23 cellular contexts compared by ENCODE assay signal in genomic region chr11:2735053-2735589, GRCh38. TPM values are rescaled to one million over a fixed set of nuclear protein-coding genes. Genes with fewer than 3 reads are reported as not detected.
DNase-seq lines count a peak whose midpoint lies in the region; ATAC-seq, FAIRE-seq and TF ChIP-seq lines count a peak whose summit lies in the region.
"Had no signal": no experiment of that assay in that cellular context is flagged by ENCODE, and none has a peak within 500 bp of the region (broad histone marks: within the 10 kb centered on the region; RNA-seq: fewer than 3 reads in every experiment).

No MANE protein-coding gene starts in this region.

- H3K4me3 ChIP-seq in HepG2 (replicated peaks in 1 of 3; ENCODE audit: insufficient read depth in 1 of 3, low read depth in 2 of 3, low read length in 3 of 3) (no peak overlapping the region), right lobe of liver (no peak overlapping the region), neuronal stem cell (ENCODE audit: low read length in 2 of 2) (no peak overlapping the region)
- H3K4me3 ChIP-seq: GM23248 had no signal

- H3K4me3 Mint-ChIP-seq in MCF 10A (ENCODE audit: unreplicated experiment), result no peak overlapping the region
- H3K4me3 Mint-ChIP-seq: B cell; CD4-positive, alpha-beta memory T cell; H9 had no signal

- H3K79me2 ChIP-seq in HepG2 (ENCODE audit: insufficient read depth, low read length), result peaks cover 19% of the 10 kb centered on the region

- H3K36me3 Mint-ChIP-seq in MCF 10A (ENCODE audit: insufficient read depth, unreplicated experiment), result no peaks in the 10 kb centered on the region
- H3K36me3 Mint-ChIP-seq: CD4-positive, alpha-beta memory T cell had no signal

- no peak for TF ChIP-seq RAD21 in HepG2 (CRISPR knock-in tag; IDR thresholded peaks at IDR 0.05)

- peaks cover 7% of the 10 kb centered on the region for H3K4me1 Mint-ChIP-seq in MCF 10A (ENCODE audit: insufficient read depth, unreplicated experiment)
- H3K4me1 Mint-ChIP-seq: B cell; CD4-positive, alpha-beta memory T cell had no signal

- H3K9me3 Mint-ChIP-seq in MCF 10A (ENCODE audit: unreplicated experiment), result no peaks in the 10 kb centered on the region
- H3K9me3 Mint-ChIP-seq: H9 had no signal

- H2BK5ac ChIP-seq in neuronal stem cell (ENCODE audit: low read length), result no peak overlapping the region

- peak overlapping the region; percentile 27 for H2BK15ac ChIP-seq in neuronal stem cell (ENCODE audit: low read length)

- no peaks in the 10 kb centered on the region; a peak in 1 of 5 replicates for H3K27me3 ChIP-seq in HepG2 (ENCODE audit: control insufficient read depth in 1 of 2, insufficient read depth in 2 of 2, low read length in 2 of 2)
- no peaks in the 10 kb centered on the region for H3K27me3 ChIP-seq in right lobe of liver
- H3K27me3 ChIP-seq in neuronal stem cell (ENCODE audit: control insufficient read depth in 3 of 3, insufficient read depth in 3 of 3, low read depth in 1 of 3, low read length in 3 of 3), result peaks cover 0 to 23% (median 2%) of the 10 kb centered on the region in 3 experiments

- H3K27ac Mint-ChIP-seq in MCF 10A (ENCODE audit: low read depth, unreplicated experiment), result no peak overlapping the region
- H3K27ac Mint-ChIP-seq: B cell; CD4-positive, alpha-beta memory T cell; H9 had no signal

- TF ChIP-seq EP300 in HepG2 (IDR thresholded peaks at IDR 0.05; ENCODE audit: low read depth in 2 of 2, low read length in 2 of 2) (no peak), HepG2 (CRISPR knock-in tag; IDR thresholded peaks at IDR 0.05; ENCODE audit: borderline replicate concordance) (no peak)

- no peak for FAIRE-seq in HepG2 (lab: Jason Lieb, UNC)
- FAIRE-seq: A204.1, GM12891, GM18507, H1 had no signal

- WGBS in HepG2 (ENCODE audit: low lambda C conversion rate), result 92% methylated on average over 10 of the region's 12 CpGs
- WGBS in right lobe of liver (ENCODE audit: insufficient coverage, low coverage, low lambda C conversion rate, missing lambda C conversion rate), result 100% methylated on average over 2 of the region's 12 CpGs
- no CpG with 5 or more reads among the region's 12 CpGs for WGBS in neuronal stem cell (ENCODE audit: extremely low coverage in 2 of 2, insufficient read length in 2 of 2, insufficient replicate concordance in 1 of 2), 2 donors

- H2AFZ ChIP-seq in HepG2 (ENCODE audit: low read length) (no peak overlapping the region), neuronal stem cell (ENCODE audit: low read length) (no peak overlapping the region)
- H2AFZ ChIP-seq: GM23248 had no signal

- no TSS peak for BruUV-seq in HepG2 (replicated peaks; lab: Mats Ljungman, UMichigan)
- BruUV-seq in MCF 10A (replicated peaks; lab: Mats Ljungman, UMichigan), result no TSS peak

- no peaks in the 10 kb centered on the region for H3K79me1 ChIP-seq in neuronal stem cell (ENCODE audit: low read depth, low read length)

- peak overlapping the region; percentile 56 for H3K14ac ChIP-seq in neuronal stem cell (ENCODE audit: low read length)

- intact Hi-C loops in HepG2 (cut with micrococcal nuclease; ENCODE audit: unreplicated experiment), result no loop called here
- intact Hi-C loops in right lobe of liver (cut with DNase I), result no loop called here
- intact Hi-C loops in MCF 10A (cut with micrococcal nuclease), result no loop called here

- H3K27me3 Mint-ChIP-seq in MCF 10A (ENCODE audit: insufficient read depth, unreplicated experiment), result no peaks in the 10 kb centered on the region
- H3K27me3 Mint-ChIP-seq: B cell; CD4-positive, alpha-beta memory T cell had no signal

- H4K91ac ChIP-seq in neuronal stem cell (ENCODE audit: low read depth, low read length, poor library complexity), result no peak overlapping the region

- no peaks in the 10 kb centered on the region for H3K36me3 ChIP-seq in HepG2 (replicated peaks in 1 of 2; ENCODE audit: control insufficient read depth in 1 of 2, insufficient read depth in 2 of 2, low read length in 2 of 2)
- no peaks in the 10 kb centered on the region for H3K36me3 ChIP-seq in right lobe of liver
- no peaks in the 10 kb centered on the region for H3K36me3 ChIP-seq in neuronal stem cell (replicated peaks in 1 of 2; ENCODE audit: control insufficient read depth in 2 of 2, insufficient read depth in 2 of 2, low read length in 2 of 2)

- H4K20me1 ChIP-seq in HepG2 (ENCODE audit: insufficient read depth, low read length), result no peaks in the 10 kb centered on the region

- H3K4ac ChIP-seq in neuronal stem cell (ENCODE audit: low read length), result no peak overlapping the region

- in situ Hi-C loops in HepG2 (cut with HindIII; ENCODE audit: extremely low pct_ligation_motif_present, low pct_unique_long_range_greater_than_20kb), result loop anchor here (25.0 kb wide), 1 partner anchor 523 kb away; no protein-coding TSS in a partner anchor

- H2BK12ac ChIP-seq in neuronal stem cell (ENCODE audit: low read length), result peak overlapping the region; percentile 58

- peak overlapping the region; percentile 53 for H3K18ac ChIP-seq in neuronal stem cell (ENCODE audit: low read length)

- no peak for ATAC-seq in HepG2
- no peak for ATAC-seq in right lobe of liver
- ATAC-seq in GM21723 (IDR thresholded peaks at IDR 0.05; ENCODE audit: unreplicated experiment), result no peak
- no peak for ATAC-seq in HG03457 (IDR thresholded peaks at IDR 0.05; ENCODE audit: unreplicated experiment)
- ATAC-seq: HCT116 had no signal

- H3K27ac ChIP-seq in HepG2 (ENCODE audit: extremely low read length, insufficient read depth, low read length) (no peak overlapping the region), right lobe of liver (no peak overlapping the region), neuronal stem cell (replicated peaks; ENCODE audit: low read length) (no peak overlapping the region)
- H3K27ac ChIP-seq: 22Rv1, GM23248 had no signal

- DNase-seq in HepG2 (ENCODE audit: low spot score) (no peak), right lobe of liver (no peak), left kidney (ENCODE audit: low read depth, low spot score) (peak; percentile 73), neuronal stem cell (ENCODE audit: low spot score) (no peak), MCF 10A (ENCODE audit: unreplicated experiment) (no peak)
- DNase-seq: C1 segment of cervical spinal cord; Calu3; CD4-positive, alpha-beta memory T cell; COR-L47; DMS53; DMS79 treated with DMSO at 0.1 percent for 48 hours; GF-D8; GM23248; H9 had no signal

- TF ChIP-seq CTCF in HepG2 (CRISPR knock-in tag; IDR thresholded peaks at IDR 0.05), result no peak
- TF ChIP-seq CTCF in right lobe of liver (IDR thresholded peaks at IDR 0.05), result no peak
- TF ChIP-seq CTCF in MCF 10A (IDR thresholded peaks at IDR 0.05; ENCODE audit: unreplicated experiment), result no peak

- H3K9me3 ChIP-seq in HepG2 (ENCODE audit: low read length) (no peaks in the 10 kb centered on the region), right lobe of liver (no peaks in the 10 kb centered on the region), neuronal stem cell (replicated peaks in 1 of 2; ENCODE audit: control insufficient read depth in 2 of 2, insufficient read depth in 1 of 2, low read depth in 1 of 2, low read length in 2 of 2) (no peaks in the 10 kb centered on the region)

- H2BK120ac ChIP-seq in neuronal stem cell (ENCODE audit: low read depth, low read length), result no peak overlapping the region

- H3K4me2 ChIP-seq in HepG2 (ENCODE audit: low read depth, low read length), result no peak overlapping the region
- H3K4me2 ChIP-seq in neuronal stem cell (ENCODE audit: insufficient read depth, low read length, poor library complexity, severe bottlenecking), result no peak overlapping the region

- CTCF ChIA-PET in HepG2 (lab: Yijun Ruan, JAX; ENCODE audit: low intra/inter-chr PET ratio, low total read pairs), result no interaction called here
- CTCF ChIA-PET in MCF 10A (lab: Yijun Ruan, JAX), result no interaction called here

- no peak overlapping the region for H4K8ac ChIP-seq in neuronal stem cell (ENCODE audit: low read depth, low read length)

- H2AK5ac ChIP-seq in neuronal stem cell (ENCODE audit: low read depth, low read length), result peak overlapping the region; percentile 96

- no peak overlapping the region for H3K9ac ChIP-seq in HepG2 (ENCODE audit: insufficient read depth, low read depth, low read length)
- H3K9ac ChIP-seq in neuronal stem cell (ENCODE audit: low read depth, low read length, poor library complexity), result no peak overlapping the region
- H3K9ac ChIP-seq: GM23248 had no signal

- no peak for TF ChIP-seq POLR2A in HepG2 (IDR thresholded peaks at IDR 0.05; ENCODE audit: insufficient read depth in 1 of 2, low read depth in 2 of 2, low read length in 2 of 2)
- TF ChIP-seq POLR2A in right lobe of liver (IDR thresholded peaks at IDR 0.05), result no peak

- H3K4me1 ChIP-seq in HepG2 (ENCODE audit: insufficient read depth, low read length) (peaks cover 68% of the 10 kb centered on the region), right lobe of liver (no peaks in the 10 kb centered on the region), neuronal stem cell (ENCODE audit: control insufficient read depth in 2 of 2, insufficient read depth in 1 of 2, low read depth in 1 of 2, low read length in 2 of 2) (peaks cover 0 to 15% of the 10 kb centered on the region in 2 donors)

- no peak overlapping the region for H3K23ac ChIP-seq in neuronal stem cell (ENCODE audit: low read depth, low read length, poor library complexity)

- POLR2A ChIA-PET in HepG2 (lab: Yijun Ruan, JAX) (interaction anchor here (1.2 to 1.3 kb wide), 2 partner anchors 9 to 36 kb away, joined by 3 to 4 read pairs; partner anchors contain the start of gene KCNQ1OT1), MCF 10A (lab: Yijun Ruan, JAX) (no interaction called here)

RNA-seq across cellular contexts. Expression of gene KCNQ1OT1, which starts 35.3 kb away (rescaled TPM):
- total RNA-seq in HepG2 (2016; rRNA removed; fragmentation: Illumina TruSeq; extraction: Trizol), result 2.5 and 18.9 TPM in 2 replicates
- total RNA-seq in HepG2 (2016; cell fraction: cytosol; rRNA removed; fragmentation: Illumina TruSeq; extraction: Trizol; ENCODE audit: low read depth), result 0.30 and 0.35 TPM in 2 replicates
- total RNA-seq in HepG2 (2016; cell fraction: insoluble cytoplasmic fraction; rRNA removed; fragmentation: Illumina TruSeq; extraction: Trizol), result 2.0 and 16.5 TPM in 2 replicates
- 0.90 and 1.1 TPM in 2 replicates for total RNA-seq in HepG2 (2016; cell fraction: membrane; rRNA removed; fragmentation: Illumina TruSeq; extraction: Trizol)
- 66.8 and 83.4 TPM in 2 replicates for total RNA-seq in HepG2 (2016; cell fraction: nucleus; rRNA removed; fragmentation: Illumina TruSeq; extraction: Trizol)
- polyA plus RNA-seq in HepG2 (2011; rRNA removed), result 1.3 TPM in 2 replicates
- 0.05 TPM in 2 replicates for polyA plus RNA-seq in HepG2 (2011; cell fraction: cytosol; rRNA removed)
- polyA plus RNA-seq in HepG2 (2011; cell fraction: nucleus; rRNA removed), result 11.8 and 14.7 TPM in 2 replicates
- 1.9 and 2.0 TPM in 2 replicates for polyA plus RNA-seq in HepG2 (2012)
- 0.01 and 0.02 TPM in 2 replicates for polyA plus RNA-seq in HepG2 (2016; cell fraction: cytosol; fragmentation: Illumina TruSeq; extraction: Trizol; ENCODE audit: low read depth)
- polyA plus RNA-seq in HepG2 (2016; cell fraction: insoluble cytoplasmic fraction; fragmentation: Illumina TruSeq; extraction: Trizol; ENCODE audit: low read depth), result 0.15 and 0.17 TPM in 2 replicates
- 0.03 and 0.06 TPM in 2 replicates for polyA plus RNA-seq in HepG2 (2016; cell fraction: membrane; fragmentation: Illumina TruSeq; extraction: Trizol; ENCODE audit: low read depth)
- polyA plus RNA-seq in HepG2 (2016; cell fraction: nucleus; fragmentation: Illumina TruSeq; extraction: Trizol; ENCODE audit: insufficient read depth, low read depth), result 8.4 and 10.5 TPM in 2 replicates
- polyA minus RNA-seq in HepG2 (2011; rRNA and poly(A)+ RNA removed; ENCODE audit: low replicate concordance), result 0.05 and 36.1 TPM in 2 replicates
- 0.79 and 0.97 TPM in 2 replicates for polyA minus RNA-seq in HepG2 (2011; cell fraction: cytosol; rRNA and poly(A)+ RNA removed)
- polyA minus RNA-seq in HepG2 (2011; cell fraction: nucleus; rRNA and poly(A)+ RNA removed), result 112 and 125 TPM in 2 replicates
- 1 to 10 TPM in 2 of 6 experiments, under 1 TPM in 4; 0.37 to 1.7 (median 0.60) TPM for total RNA-seq in right lobe of liver
- 0.08 TPM for polyA plus RNA-seq in neuronal stem cell (2013, experiment 1 of 2)
- 0.11 TPM for polyA plus RNA-seq in neuronal stem cell (2013, experiment 2 of 2)
- total RNA-seq in MCF 10A (2022), result 1.3 and 1.7 TPM in 2 replicates
